17 cellular contexts compared by ENCODE assay signal in the genomic region with DNA sequence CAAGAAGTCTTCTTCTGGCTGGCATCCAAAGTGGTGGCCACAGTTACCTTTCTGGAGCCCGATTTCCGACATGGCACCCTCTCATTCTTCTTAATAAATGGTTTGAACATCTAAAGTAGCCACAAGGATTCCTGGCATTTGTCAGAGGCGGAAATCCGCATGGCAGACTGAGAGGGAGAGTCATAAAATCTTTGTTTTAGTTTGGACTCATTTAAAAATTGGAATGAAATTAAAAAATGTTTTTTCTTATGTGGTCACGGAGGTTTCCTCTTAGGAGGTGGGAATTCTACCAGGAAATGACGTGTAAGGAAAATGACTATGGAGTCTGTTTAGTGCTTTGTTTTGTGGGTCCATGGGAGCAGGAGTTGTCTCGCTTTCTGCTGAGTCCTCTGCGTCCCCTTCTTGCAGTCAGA.
DNase-seq lines count a peak whose midpoint lies in the region; ATAC-seq and TF ChIP-seq lines count a peak whose summit lies in the region.
"Had no signal": no experiment of that assay in that cellular context is flagged by ENCODE, and none has a peak within 500 bp of the region (broad histone marks: within the 10 kb centered on the region; RNA-seq: fewer than 3 reads in every experiment).

No MANE protein-coding gene starts in this region.

- H2AFZ ChIP-seq in hepatocyte, result peak overlapping the region; percentile 18

- TF ChIP-seq CTCF in AG04449 (IDR thresholded peaks at IDR 0.05; ENCODE audit: insufficient read depth, low read length, missing control alignments), result no peak
- TF ChIP-seq CTCF in hepatocyte (IDR thresholded peaks at IDR 0.05; ENCODE audit: poor library complexity), result no peak

- no peaks in the 10 kb centered on the region for H3K9me2 ChIP-seq in hepatocyte (replicated peaks; ENCODE audit: insufficient read depth)

- H3K9me3 ChIP-seq in adipocyte (ENCODE audit: control insufficient read depth, low read length) (no peaks in the 10 kb centered on the region), hepatocyte (ENCODE audit: low read depth) (no peaks in the 10 kb centered on the region)
- H3K9me3 ChIP-seq: transverse colon had no signal

- H3K4me3 ChIP-seq in AG04449 (ENCODE audit: low read depth, low read length) (peak overlapping the region; percentile 41), adipocyte (ENCODE audit: low read length) (no peak overlapping the region), hepatocyte (no peak overlapping the region)
- H3K4me3 ChIP-seq: transverse colon had no signal

- 82% methylated on average over 8 of the region's 8 CpGs for WGBS in hepatocyte (ENCODE audit: low lambda C conversion rate, missing lambda C conversion rate)

- peak overlapping the region; percentile 4 for H3K27ac ChIP-seq in hepatocyte
- H3K27ac ChIP-seq: transverse colon had no signal

- DNase-seq in AG04449 (ENCODE audit: low read depth, low spot score) (no peak), H4 (ENCODE audit: low spot score) (peak; percentile 17), adipocyte (ENCODE audit: low read depth) (peak; percentile 5), hepatocyte (ENCODE audit: low spot score) (no peak), NOMO-1 (lab: John Stamatoyannopoulos, UW; ENCODE audit: unreplicated experiment in 2 of 2) (no peak), NCI-H2196 (lab: John Stamatoyannopoulos, UW; ENCODE audit: unreplicated experiment) (no peak)
- no peak for DNase-seq in effector CD4-positive, alpha-beta T cell
- DNase-seq: endodermal cell; naive thymus-derived CD4-positive, alpha-beta T cell; NCI-H1048; NCI-H1930; NCI-H345; SHP77; stimulated activated CD4-positive, alpha-beta T cell treated with anti-CD3 and anti-CD28 coated beads, Interleukin-4, amount 100 ng/mL, for 24 hours; stimulated activated naive CD4-positive, alpha-beta T cell treated with Interleukin-2 at 50 U/mL for 16 hours; transverse colon had no signal

- CTCF ChIA-PET in AG04449 (lab: Yijun Ruan, JAX), result no interaction called here

- POLR2A ChIA-PET in AG04449 (lab: Yijun Ruan, JAX), result no interaction called here

- H3K79me2 ChIP-seq in hepatocyte, result no peaks in the 10 kb centered on the region

- H3K27me3 ChIP-seq in adipocyte (replicated peaks; ENCODE audit: control insufficient read depth, insufficient read depth, low read length), result peaks cover 11% of the 10 kb centered on the region
- H3K27me3 ChIP-seq in hepatocyte, result no peaks in the 10 kb centered on the region
- H3K27me3 ChIP-seq: transverse colon had no signal

- H3K36me3 ChIP-seq in adipocyte (ENCODE audit: control insufficient read depth, insufficient read depth, low read length, severe bottlenecking) (no peaks in the 10 kb centered on the region), hepatocyte (replicated peaks; ENCODE audit: insufficient read depth, low read depth) (no peaks in the 10 kb centered on the region)
- H3K36me3 ChIP-seq: transverse colon had no signal

- H3K9ac ChIP-seq in adipocyte (ENCODE audit: low read length), result no peak overlapping the region

- H4K20me1 ChIP-seq in hepatocyte (ENCODE audit: insufficient read depth, poor library complexity, severe bottlenecking), result no peaks in the 10 kb centered on the region

- ATAC-seq in HG03342 (IDR thresholded peaks at IDR 0.05; ENCODE audit: unreplicated experiment), result no peak
- ATAC-seq: naive thymus-derived CD4-positive, alpha-beta T cell had no signal

- H3K4me1 ChIP-seq in adipocyte (ENCODE audit: control insufficient read depth, insufficient read depth, low read length) (no peaks in the 10 kb centered on the region), hepatocyte (ENCODE audit: insufficient read depth) (no peaks in the 10 kb centered on the region)
- H3K4me1 ChIP-seq: transverse colon had no signal

- peak overlapping the region; percentile 28 for H3K4me2 ChIP-seq in hepatocyte

Comparison
In these comparisons a context has a peak if more than half of its experiments do, and no peak if none do; other contexts are left out.
1. DNase-seq: peak in H4 (single experiment) and adipocyte (single experiment); none in AG04449 (single experiment), hepatocyte (single experiment), NOMO-1 (0 of 2), effector CD4-positive, alpha-beta T cell (single experiment) and NCI-H2196 (single experiment).